Comparison of ENCODE assay signal across 24 cellular contexts in the genomic region with DNA sequence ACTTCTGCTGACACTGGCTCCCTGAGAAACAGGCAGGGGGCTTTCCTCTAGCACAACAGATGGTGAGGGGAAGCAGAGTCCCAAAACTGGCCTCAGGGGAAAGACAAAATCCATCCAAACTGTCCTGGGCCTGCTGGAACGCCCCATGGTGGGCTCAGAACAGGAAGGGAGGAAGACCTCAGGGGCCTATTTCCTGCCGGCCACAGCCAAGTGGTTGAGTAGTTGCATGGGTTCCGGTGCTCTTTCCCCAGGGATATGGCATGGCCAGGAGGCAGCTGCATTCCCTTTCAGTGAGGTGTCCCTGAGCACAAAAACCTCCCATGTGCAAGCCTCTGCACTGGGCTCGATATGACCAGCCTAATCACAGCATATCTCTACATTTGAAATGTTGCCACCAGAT.
DNase-seq lines count a peak whose midpoint lies in the region; ATAC-seq, FAIRE-seq and TF ChIP-seq lines count a peak whose summit lies in the region.
"Had no signal": no experiment of that assay in that cellular context is flagged by ENCODE, and none has a peak within 500 bp of the region (broad histone marks: within the 10 kb centered on the region; RNA-seq: fewer than 3 reads in every experiment).

No MANE protein-coding gene starts in this region.

- no peak overlapping the region for H3K4me3 ChIP-seq in Caco-2 (ENCODE audit: low read depth, low read length)
- H3K4me3 ChIP-seq in astrocyte (ENCODE audit: insufficient read depth, low read depth, low read length) = no peak overlapping the region

- H3K4me2 ChIP-seq in astrocyte (ENCODE audit: low read length) = no peak overlapping the region

- H3K36me3 ChIP-seq in Caco-2 (ENCODE audit: control insufficient read depth, insufficient read depth, low read length) = no peaks in the 10 kb centered on the region
- H3K36me3 ChIP-seq in astrocyte (ENCODE audit: insufficient read depth, low read length) = no peaks in the 10 kb centered on the region

- H2AFZ ChIP-seq in astrocyte (ENCODE audit: low read depth, low read length) = peak overlapping the region; percentile 56

- DNase-seq in Caco-2 (no peak), HT1080 (ENCODE audit: low read depth) (peak; percentile 29), astrocyte (ENCODE audit: low read depth) (no peak), myocyte (ENCODE audit: low read depth) (peak; percentile 46), hypothalamus (lab: John Stamatoyannopoulos, UW) (no peak)
- DNase-seq: COR-L47, DMS153, IMR-90, Karpas-422, NCI-H1105 treated with DMSO at 0.1 percent for 48 hours, NCI-H187, NCI-H226, NCI-H524, NCI-H82, SIG-M5 had no signal

- BruUV-seq in Caco-2 (replicated peaks; lab: Mats Ljungman, UMichigan) = no TSS peak

- H3K4me3 Mint-ChIP-seq in Caco-2 (ENCODE audit: unreplicated experiment) = peak overlapping the region; percentile 13
- no peak overlapping the region for H3K4me3 Mint-ChIP-seq in astrocyte (ENCODE audit: unreplicated experiment)
- H3K4me3 Mint-ChIP-seq: CD14-positive monocyte; T-helper 1 cell treated with Interleukin-12 subunit alpha and Interleukin-12 subunit beta and Interleukin-4 antibody, amounts not matched to agents 30 μg/mL and 1 μg/mL, for 36 hours had no signal

- H3K36me3 Mint-ChIP-seq in Caco-2 (ENCODE audit: insufficient read depth, unreplicated experiment) (peaks cover 29% of the 10 kb centered on the region), astrocyte (ENCODE audit: low read depth, unreplicated experiment) (no peaks in the 10 kb centered on the region)
- H3K36me3 Mint-ChIP-seq: CD14-positive monocyte had no signal

- no peaks in the 10 kb centered on the region for H3K27me3 Mint-ChIP-seq in Caco-2 (ENCODE audit: insufficient read depth, unreplicated experiment)
- H3K27me3 Mint-ChIP-seq in astrocyte (ENCODE audit: low read depth, unreplicated experiment) = peaks cover 7% of the 10 kb centered on the region

- peaks cover 33% of the 10 kb centered on the region for H3K4me1 ChIP-seq in Caco-2
- peaks cover 2% of the 10 kb centered on the region for H3K4me1 ChIP-seq in astrocyte (ENCODE audit: insufficient read depth, low read length)

- no peaks in the 10 kb centered on the region for H3K79me2 ChIP-seq in astrocyte (ENCODE audit: insufficient read depth, low read length)

- H4K20me1 ChIP-seq in astrocyte (ENCODE audit: insufficient read depth, low read length) = no peaks in the 10 kb centered on the region

- ATAC-seq in HG02610 (IDR thresholded peaks at IDR 0.05; ENCODE audit: unreplicated experiment) (no peak), GM18520 (IDR thresholded peaks at IDR 0.05; ENCODE audit: unreplicated experiment) (no peak), GM18511 (IDR thresholded peaks at IDR 0.05; ENCODE audit: unreplicated experiment) (no peak)

- H3K4me1 Mint-ChIP-seq in Caco-2 (ENCODE audit: low read depth, unreplicated experiment) = peaks cover 42% of the 10 kb centered on the region
- no peaks in the 10 kb centered on the region for H3K4me1 Mint-ChIP-seq in astrocyte (ENCODE audit: low read depth, unreplicated experiment)
- H3K4me1 Mint-ChIP-seq: CD14-positive monocyte had no signal

- intact Hi-C loops in Caco-2 (cut with micrococcal nuclease; ENCODE audit: unreplicated experiment) = loop anchor here (1.0 to 5.0 kb wide), 6 partner anchors 40 to 735 kb away; a partner anchor contains a TSS

- POLR2A ChIA-PET in Caco-2 (lab: Charles Lee) = no interaction called here

- CTCF ChIA-PET in Caco-2 (lab: Charles Lee) = no interaction called here

- H3K9me3 Mint-ChIP-seq in Caco-2 (ENCODE audit: unreplicated experiment) (peaks cover 38% of the 10 kb centered on the region), astrocyte (ENCODE audit: unreplicated experiment) (no peaks in the 10 kb centered on the region)
- H3K9me3 Mint-ChIP-seq: T-helper 1 cell treated with Interleukin-12 subunit alpha and Interleukin-12 subunit beta and Interleukin-4 antibody, amounts not matched to agents 30 μg/mL and 1 μg/mL, for 36 hours had no signal

- H3K27ac ChIP-seq in astrocyte (ENCODE audit: low read depth, low read length) = no peak overlapping the region
- H3K27ac ChIP-seq: RWPE1 had no signal

- no peak overlapping the region for H3K9ac ChIP-seq in astrocyte (ENCODE audit: low read length)

- H3K27ac Mint-ChIP-seq in Caco-2 (ENCODE audit: unreplicated experiment) (peak overlapping the region; percentile 75), astrocyte (ENCODE audit: unreplicated experiment) (no peak overlapping the region)
- H3K27ac Mint-ChIP-seq: CD14-positive monocyte; T-helper 1 cell treated with Interleukin-12 subunit alpha and Interleukin-12 subunit beta and Interleukin-4 antibody, amounts not matched to agents 30 μg/mL and 1 μg/mL, for 36 hours had no signal

- FAIRE-seq in astrocyte (lab: Jason Lieb, UNC) = no peak
- FAIRE-seq: GM12891, H54, HTR-8/SVneo had no signal

- TF ChIP-seq CTCF in Caco-2 (IDR thresholded peaks at IDR 0.05; ENCODE audit: insufficient read depth in 1 of 2, low read depth in 1 of 2, low read length in 1 of 2, severe bottlenecking in 1 of 2, unreplicated experiment in 1 of 2) (no peak), astrocyte (IDR thresholded peaks at IDR 0.05; ENCODE audit: insufficient read depth, low read depth, low read length) (no peak)

- H3K9me3 ChIP-seq in Caco-2 = peaks cover 12% of the 10 kb centered on the region
- no peaks in the 10 kb centered on the region for H3K9me3 ChIP-seq in astrocyte (ENCODE audit: insufficient read depth, low read depth, low read length)

- H3K27me3 ChIP-seq in Caco-2 (replicated peaks; ENCODE audit: control insufficient read depth, insufficient read depth, low read length) = no peaks in the 10 kb centered on the region
- H3K27me3 ChIP-seq in astrocyte (ENCODE audit: insufficient read depth, low read length) = no peaks in the 10 kb centered on the region

Comparison
In these comparisons a context has a peak if more than half of its experiments do, and no peak if none do; other contexts are left out.
1. DNase-seq: peak in HT1080 (single experiment) and myocyte (single experiment); none in Caco-2 (0 of 2), astrocyte (single experiment) and hypothalamus (0 of 51).